In genomic region chr10:52609601-52610240, GRCh38 we compare ENCODE assay signal across 25 cellular contexts.
"Had no signal": no experiment of that assay in that cellular context is flagged by ENCODE, and none has a peak within 500 bp of the region (broad histone marks: within the 10 kb centered on the region; RNA-seq: fewer than 3 reads in every experiment).

No MANE protein-coding gene starts in this region.

- H3K27ac ChIP-seq: body of pancreas, KMS-11, SJCRH30 had no signal

- H3K4me3 Mint-ChIP-seq: activated CD8-positive, alpha-beta T cell treated with anti-CD3 and anti-CD28 coated beads, Interleukin-2, amount 10 ng/mL, durations not matched to agents 7 days and 5 days; activated naive CD4-positive, alpha-beta T cell treated with anti-CD3 and anti-CD28 coated beads, Interleukin-2, amount 50 U/mL, for 24 hours; activated T-helper 1 cell treated with anti-CD3 and anti-CD28 coated beads, Interleukin-12 subunit alpha, Interleukin-12 subunit beta, Interleukin-2, Interleukin-4 antibody, amounts not matched to agents 30 ng/mL and 10 ng/mL and 1 ng/mL, durations not matched to agents 14 hours and 24 hours and 36 hours; T-helper 1 cell treated with Interleukin-12 subunit alpha and Interleukin-12 subunit beta and Interleukin-4 antibody, amounts not matched to agents 30 μg/mL and 1 μg/mL, for 36 hours had no signal

- H3K9me3 ChIP-seq: body of pancreas, SJCRH30 had no signal

- DNase-seq: activated CD4-positive, alpha-beta T cell treated with anti-CD3 and anti-CD28 coated beads for 4 hours; activated CD4-positive, alpha-beta T cell treated with anti-CD3 and anti-CD28 coated beads, Interleukin-2, amount 50 U/mL, for 4 hours; activated CD8-positive, alpha-beta memory T cell treated with anti-CD3 and anti-CD28 coated beads, Interleukin-2, amount 50 U/mL, for 48 hours; activated CD8-positive, alpha-beta T cell treated with anti-CD3 and anti-CD28 coated beads, Interleukin-2, amount 10 ng/mL, durations not matched to agents 7 days and 5 days; activated effector memory CD4-positive, alpha-beta T cell treated with Interleukin-2 at 50 U/mL for 16 hours; activated naive CD4-positive, alpha-beta T cell; activated T-cell treated with anti-CD3 and anti-CD28 coated beads, Interleukin-2, amount 50 U/mL, for 1 hour; aorta; body of pancreas; central memory CD4-positive, alpha-beta T cell; NCI-H1092; NCI-H2029; NCI-H2107; NCI-H446 treated with DMSO at 0.1 percent for 48 hours; NCI-H524 treated with DMSO at 0.1 percent for 48 hours; NCI-H82; Right ventricle myocardium superior; RPMI8226; SJCRH30 had no signal

- H3K4me1 ChIP-seq: body of pancreas, SJCRH30 had no signal

- H3K27ac Mint-ChIP-seq: activated CD8-positive, alpha-beta T cell treated with anti-CD3 and anti-CD28 coated beads, Interleukin-2, amount 10 ng/mL, durations not matched to agents 7 days and 5 days; activated naive CD4-positive, alpha-beta T cell treated with anti-CD3 and anti-CD28 coated beads, Interleukin-2, amount 50 U/mL, for 24 hours; activated T-helper 1 cell treated with anti-CD3 and anti-CD28 coated beads, Interleukin-12 subunit alpha, Interleukin-12 subunit beta, Interleukin-2, Interleukin-4 antibody, amounts not matched to agents 30 ng/mL and 10 ng/mL and 1 ng/mL, durations not matched to agents 14 hours and 24 hours and 36 hours; T-helper 1 cell treated with Interleukin-12 subunit alpha and Interleukin-12 subunit beta and Interleukin-4 antibody, amounts not matched to agents 30 μg/mL and 1 μg/mL, for 36 hours had no signal

- ATAC-seq: activated CD4-positive, CD25-positive, alpha-beta regulatory T cell treated with anti-CD3 and anti-CD28 coated beads, Interleukin-2, amount 50 U/mL, for 24 hours; activated CD8-positive, alpha-beta T cell treated with anti-CD3 and anti-CD28 coated beads, Interleukin-2, amount 10 ng/mL, durations not matched to agents 7 days and 5 days; body of pancreas; Panc1 had no signal

- H3K27me3 Mint-ChIP-seq: activated naive CD4-positive, alpha-beta T cell treated with anti-CD3 and anti-CD28 coated beads, Interleukin-2, amount 50 U/mL, for 24 hours had no signal

- H3K4me3 ChIP-seq: body of pancreas, SJCRH30 had no signal

- H3K9me3 Mint-ChIP-seq: activated naive CD4-positive, alpha-beta T cell treated with anti-CD3 and anti-CD28 coated beads, Interleukin-2, amount 50 U/mL, for 24 hours; activated T-helper 1 cell treated with anti-CD3 and anti-CD28 coated beads, Interleukin-12 subunit alpha, Interleukin-12 subunit beta, Interleukin-2, Interleukin-4 antibody, amounts not matched to agents 30 ng/mL and 10 ng/mL and 1 ng/mL, durations not matched to agents 14 hours and 24 hours and 36 hours; T-helper 1 cell treated with Interleukin-12 subunit alpha and Interleukin-12 subunit beta and Interleukin-4 antibody, amounts not matched to agents 30 μg/mL and 1 μg/mL, for 36 hours had no signal

- H3K36me3 ChIP-seq: SJCRH30 had no signal

- H3K27me3 ChIP-seq: body of pancreas, SJCRH30 had no signal

- H3K36me3 Mint-ChIP-seq: activated naive CD4-positive, alpha-beta T cell treated with anti-CD3 and anti-CD28 coated beads, Interleukin-2, amount 50 U/mL, for 24 hours had no signal

- H3K4me1 Mint-ChIP-seq: activated naive CD4-positive, alpha-beta T cell treated with anti-CD3 and anti-CD28 coated beads, Interleukin-2, amount 50 U/mL, for 24 hours had no signal

- H3K9ac ChIP-seq: KMS-11 had no signal

- H3K4me2 ChIP-seq: KMS-11 had no signal
